ENCODE assay signal across 17 cellular contexts in the genomic region with DNA sequence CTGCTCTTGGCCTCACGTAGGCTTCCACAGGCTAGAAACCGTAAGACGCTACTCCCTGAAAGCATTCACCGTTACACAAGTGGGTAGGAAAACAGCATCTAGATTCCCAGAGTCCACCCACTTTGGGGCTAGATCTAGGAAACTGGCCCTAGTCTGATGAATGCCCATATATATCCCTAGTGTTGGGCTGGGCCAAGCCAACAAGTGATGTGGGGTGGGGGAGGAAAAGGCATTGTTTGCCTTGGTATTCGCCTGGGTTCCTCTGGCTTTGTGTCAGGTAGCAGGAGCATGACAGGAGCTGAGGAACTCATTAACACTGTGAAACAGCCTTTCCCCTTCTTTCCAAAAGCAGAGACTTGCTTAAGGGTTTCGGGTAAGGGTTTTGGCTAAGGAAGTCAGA.
DNase-seq lines count a peak whose midpoint lies in the region; ATAC-seq and TF ChIP-seq lines count a peak whose summit lies in the region.
"Had no signal": no experiment of that assay in that cellular context is flagged by ENCODE, and none has a peak within 500 bp of the region (broad histone marks: within the 10 kb centered on the region; RNA-seq: fewer than 3 reads in every experiment).

No MANE protein-coding gene starts in this region.

- H3K27ac ChIP-seq in DND-41 (ENCODE audit: low read length), result peak overlapping the region; percentile 84
- 0 out of 2 replicates have a peak overlapping the region, but pooled peaks have one; percentile 27 for H3K27ac ChIP-seq in RWPE1
- H3K27ac ChIP-seq in hepatocyte, result peak overlapping the region; percentile 37

- no peak for ATAC-seq in DND-41 (ENCODE audit: insufficient read depth, low read depth)
- peak; percentile 4 for ATAC-seq in sciatic nerve
- ATAC-seq in stimulated activated naive CD8-positive, alpha-beta T cell treated with anti-CD3 and anti-CD28 coated beads, Interleukin-15, Interleukin-2, amounts not matched to agents 100 U/mL and 50 U/mL, for 24 hours, result no peak
- ATAC-seq: HCT116 had no signal

- intact Hi-C loops in sciatic nerve (cut with DNase I), result no loop called here

- peaks cover 11% of the 10 kb centered on the region for H3K79me2 ChIP-seq in DND-41 (ENCODE audit: insufficient read depth, low read length)
- peaks cover 5% of the 10 kb centered on the region for H3K79me2 ChIP-seq in hepatocyte

- no peak overlapping the region for H3K27ac Mint-ChIP-seq in type B pancreatic cell

- H3K9me2 ChIP-seq in hepatocyte (replicated peaks; ENCODE audit: insufficient read depth), result no peaks in the 10 kb centered on the region

- no peak for TF ChIP-seq CTCF in DND-41 (IDR thresholded peaks at IDR 0.05; ENCODE audit: borderline replicate concordance, extremely low read depth, low read length, poor library complexity, severe bottlenecking)
- no peak for TF ChIP-seq CTCF in RWPE1 (conservative IDR thresholded peaks at IDR 0.05; ENCODE audit: low read depth)
- TF ChIP-seq CTCF in hepatocyte (IDR thresholded peaks at IDR 0.05; ENCODE audit: poor library complexity), result no peak
- no peak for TF ChIP-seq CTCF in type B pancreatic cell (conservative IDR thresholded peaks at IDR 0.05)

- no peak overlapping the region for H3K9ac ChIP-seq in DND-41 (ENCODE audit: low read depth, low read length)

- no peaks in the 10 kb centered on the region for H3K9me3 Mint-ChIP-seq in type B pancreatic cell
- H3K9me3 Mint-ChIP-seq: activated CD4-positive, alpha-beta T cell treated with anti-CD3 and anti-CD28 coated beads, Interleukin-2, amount 10 ng/mL, durations not matched to agents 24 days and 14 days; central memory CD8-positive, alpha-beta T cell had no signal

- H3K36me3 Mint-ChIP-seq in type B pancreatic cell, result peaks cover 46% of the 10 kb centered on the region

- WGBS in hepatocyte (ENCODE audit: low lambda C conversion rate, missing lambda C conversion rate), result 97% methylated on average over 6 of the region's 6 CpGs

- H3K27me3 ChIP-seq in DND-41 (ENCODE audit: insufficient read depth, low read length, poor library complexity), result no peaks in the 10 kb centered on the region
- no peaks in the 10 kb centered on the region for H3K27me3 ChIP-seq in hepatocyte
- H3K27me3 ChIP-seq: adrenal gland, esophagus squamous epithelium had no signal

- H3K4me3 ChIP-seq in DND-41 (ENCODE audit: low read depth in 1 of 2, low read length in 2 of 2) (no peak overlapping the region), hepatocyte (no peak overlapping the region)
- H3K4me3 ChIP-seq: adrenal gland, esophagus squamous epithelium had no signal

- CTCF ChIA-PET in RWPE1 (lab: Yijun Ruan, JAX), result interaction anchor here (1.2 kb wide), 1 partner anchor 41 kb away, joined by 4 read pairs; no protein-coding TSS in a partner anchor

- H3K4me2 ChIP-seq in DND-41 (ENCODE audit: insufficient read depth, low read length) (no peak overlapping the region), hepatocyte (no peak overlapping the region)

- H3K4me1 ChIP-seq in DND-41 (ENCODE audit: insufficient read depth, low read length) (peaks cover 49% of the 10 kb centered on the region), hepatocyte (ENCODE audit: insufficient read depth) (peaks cover 3% of the 10 kb centered on the region)

- POLR2A ChIA-PET in RWPE1 (lab: Yijun Ruan, JAX; ENCODE audit: low non-redundant PET), result no interaction called here

- H3K27me3 Mint-ChIP-seq in type B pancreatic cell, result no peaks in the 10 kb centered on the region
- H3K27me3 Mint-ChIP-seq: activated CD4-positive, alpha-beta T cell treated with anti-CD3 and anti-CD28 coated beads, Interleukin-2, amount 10 ng/mL, durations not matched to agents 24 days and 14 days; central memory CD8-positive, alpha-beta T cell had no signal

- H3K36me3 ChIP-seq in DND-41 (ENCODE audit: insufficient read depth, low read length) (peaks cover 51% of the 10 kb centered on the region), hepatocyte (replicated peaks; ENCODE audit: insufficient read depth, low read depth) (no peaks in the 10 kb centered on the region)

- H3K9me3 ChIP-seq in DND-41 (ENCODE audit: insufficient read depth, low read length, severe bottlenecking) (no peaks in the 10 kb centered on the region), hepatocyte (ENCODE audit: low read depth) (no peaks in the 10 kb centered on the region)
- H3K9me3 ChIP-seq: adrenal gland, esophagus squamous epithelium had no signal

- DNase-seq in DND-41 (no peak), RWPE1 (ENCODE audit: low spot score) (no peak), hepatocyte (ENCODE audit: low spot score) (no peak), sciatic nerve (ENCODE audit: low spot score) (peak; percentile 23), type B pancreatic cell (ENCODE audit: extremely low spot score, unreplicated experiment) (no peak)
- DNase-seq in stimulated activated naive CD8-positive, alpha-beta T cell treated with anti-CD3 and anti-CD28 coated beads, Interleukin-15, Interleukin-2, amounts not matched to agents 100 U/mL and 50 U/mL, for 24 hours, result no peak
- DNase-seq in activated T-cell treated with anti-CD3 and anti-CD28 coated beads, Interleukin-2, amount 50 U/mL, for 1 hour, result no peak
- DNase-seq: activated CD4-positive, alpha-beta T cell treated with anti-CD3 and anti-CD28 coated beads, Interleukin-2, amount 10 ng/mL, durations not matched to agents 24 days and 14 days; activated effector memory CD4-positive, alpha-beta T cell treated with Interleukin-2 at 50 U/mL for 16 hours; adrenal gland; esophagus squamous epithelium; NCI-H187 treated with DMSO at 0.1 percent for 48 hours; posterior cingulate gyrus; RPMI8226; substantia nigra had no signal

- H2AFZ ChIP-seq in DND-41 (ENCODE audit: low read depth, low read length) (no peak overlapping the region), hepatocyte (no peak overlapping the region)

- H4K20me1 ChIP-seq in DND-41 (ENCODE audit: insufficient read depth, low read length), result peaks cover 15% of the 10 kb centered on the region; the same call in 1 of the 2 replicates
- no peaks in the 10 kb centered on the region for H4K20me1 ChIP-seq in hepatocyte (ENCODE audit: insufficient read depth, poor library complexity, severe bottlenecking)

- H3K4me1 Mint-ChIP-seq in type B pancreatic cell (ENCODE audit: unreplicated experiment), result peaks cover 33% of the 10 kb centered on the region

- no peak overlapping the region for H3K4me3 Mint-ChIP-seq in type B pancreatic cell

Comparison
In these comparisons a context has a peak if more than half of its experiments do, and no peak if none do; other contexts are left out.
1. H3K27ac ChIP-seq: peak in every context shown above with its lines; median percentile 84 in DND-41; 37 in hepatocyte; 27 in RWPE1.